8 cellular contexts compared by ENCODE assay signal in genomic region chr3:183699238-183699947, GRCh38. TPM values are rescaled to one million over a fixed set of nuclear protein-coding genes. Genes with fewer than 3 reads are reported as not detected.
DNase-seq lines count a peak whose midpoint lies in the region; ATAC-seq and TF ChIP-seq lines count a peak whose summit lies in the region.

No MANE protein-coding gene starts in this region.

- TF ChIP-seq CTCF in smooth muscle cell (IDR thresholded peaks at IDR 0.05; ENCODE audit: borderline replicate concordance, insufficient read depth, poor library complexity, severe bottlenecking) = no peak

- H3K36me3 ChIP-seq in smooth muscle cell (ENCODE audit: low read depth) = no peaks in the 10 kb centered on the region

- no peaks in the 10 kb centered on the region for H3F3A ChIP-seq in smooth muscle cell (ENCODE audit: low read depth)

- peak overlapping the region; percentile 83 for H3K9ac ChIP-seq in smooth muscle cell (ENCODE audit: low read depth)

- no peak overlapping the region for H3K27ac ChIP-seq in smooth muscle cell (ENCODE audit: low read depth)

- H3K9me3 Mint-ChIP-seq in T-helper 1 cell treated with Interleukin-12 subunit alpha and Interleukin-12 subunit beta and Interleukin-4 antibody, amounts not matched to agents 30 μg/mL and 1 μg/mL, for 36 hours = no peaks in the 10 kb centered on the region

- H3K27me3 ChIP-seq in smooth muscle cell (ENCODE audit: low read depth) = no peaks in the 10 kb centered on the region

- DNase-seq in NCI-H1417 (lab: John Stamatoyannopoulos, UW) (peak in 2 of 3 experiments; percentile 6 to 42), NCI-H1417 treated with DMSO at 0.1 percent for 48 hours (lab: John Stamatoyannopoulos, UW) (no peak), germinal center (ENCODE audit: low spot score) (peak; percentile 15), smooth muscle cell (lab: John Stamatoyannopoulos, UW; ENCODE audit: unreplicated experiment) (no peak), NCI-H1092 (lab: John Stamatoyannopoulos, UW) (no peak)
- DNase-seq in stimulated activated naive CD4-positive, alpha-beta T cell treated with Interleukin-2 at 50 U/mL for 16 hours (lab: John Stamatoyannopoulos, UW) = no peak

- H3K9me3 ChIP-seq in smooth muscle cell (replicated peaks; ENCODE audit: low read depth) = no peaks in the 10 kb centered on the region

- ATAC-seq in GM18519 (IDR thresholded peaks at IDR 0.05; ENCODE audit: low FRiP score, unreplicated experiment) = no peak

- peaks cover 15% of the 10 kb centered on the region for H3K36me3 Mint-ChIP-seq in T-helper 1 cell treated with Interleukin-12 subunit alpha and Interleukin-12 subunit beta and Interleukin-4 antibody, amounts not matched to agents 30 μg/mL and 1 μg/mL, for 36 hours (ENCODE audit: low read depth)

- H3K4me1 Mint-ChIP-seq in T-helper 1 cell treated with Interleukin-12 subunit alpha and Interleukin-12 subunit beta and Interleukin-4 antibody, amounts not matched to agents 30 μg/mL and 1 μg/mL, for 36 hours (ENCODE audit: low read depth) = peaks cover 45% of the 10 kb centered on the region

- peak overlapping the region; percentile 92 for H3K4me2 ChIP-seq in smooth muscle cell

- WGBS in smooth muscle cell (ENCODE audit: low lambda C conversion rate) = 28% methylated on average over 13 of the region's 13 CpGs

- H2AFZ ChIP-seq in smooth muscle cell (ENCODE audit: low read depth) = no peak overlapping the region

- peaks cover 11% of the 10 kb centered on the region for H3K4me1 ChIP-seq in smooth muscle cell (ENCODE audit: low read depth)

- peak overlapping the region; percentile 88 for H3K4me3 Mint-ChIP-seq in T-helper 1 cell treated with Interleukin-12 subunit alpha and Interleukin-12 subunit beta and Interleukin-4 antibody, amounts not matched to agents 30 μg/mL and 1 μg/mL, for 36 hours

- no peaks in the 10 kb centered on the region for H3K27me3 Mint-ChIP-seq in T-helper 1 cell treated with Interleukin-12 subunit alpha and Interleukin-12 subunit beta and Interleukin-4 antibody, amounts not matched to agents 30 μg/mL and 1 μg/mL, for 36 hours (ENCODE audit: low read depth)

- peak overlapping the region; percentile 80 for H3K27ac Mint-ChIP-seq in T-helper 1 cell treated with Interleukin-12 subunit alpha and Interleukin-12 subunit beta and Interleukin-4 antibody, amounts not matched to agents 30 μg/mL and 1 μg/mL, for 36 hours

- H4K20me1 ChIP-seq in smooth muscle cell (ENCODE audit: low read depth) = peaks cover 56% of the 10 kb centered on the region

- H3K4me3 ChIP-seq in smooth muscle cell = peak overlapping the region; percentile 98

- peaks cover 68% of the 10 kb centered on the region for H3K79me2 ChIP-seq in smooth muscle cell (ENCODE audit: low read depth)

RNA-seq across cellular contexts. Expression of gene YEATS2, which starts 1.8 kb away (rescaled TPM):
- 30.4 and 56.0 TPM in 2 replicates for total RNA-seq in smooth muscle cell
- polyA plus RNA-seq in smooth muscle cell = 19.9 and 22.3 TPM in 2 replicates

Comparison
In these comparisons a context has a peak if more than half of its experiments do, and no peak if none do; other contexts are left out.
1. DNase-seq: peak in NCI-H1417 (2 of 3) and germinal center (single experiment); none in NCI-H1417 treated with DMSO at 0.1 percent for 48 hours (single experiment), smooth muscle cell (single experiment), NCI-H1092 (single experiment) and stimulated activated naive CD4-positive, alpha-beta T cell treated with Interleukin-2 at 50 U/mL for 16 hours (single experiment).